ENCODE assay signal across 18 cellular contexts in the genomic region with DNA sequence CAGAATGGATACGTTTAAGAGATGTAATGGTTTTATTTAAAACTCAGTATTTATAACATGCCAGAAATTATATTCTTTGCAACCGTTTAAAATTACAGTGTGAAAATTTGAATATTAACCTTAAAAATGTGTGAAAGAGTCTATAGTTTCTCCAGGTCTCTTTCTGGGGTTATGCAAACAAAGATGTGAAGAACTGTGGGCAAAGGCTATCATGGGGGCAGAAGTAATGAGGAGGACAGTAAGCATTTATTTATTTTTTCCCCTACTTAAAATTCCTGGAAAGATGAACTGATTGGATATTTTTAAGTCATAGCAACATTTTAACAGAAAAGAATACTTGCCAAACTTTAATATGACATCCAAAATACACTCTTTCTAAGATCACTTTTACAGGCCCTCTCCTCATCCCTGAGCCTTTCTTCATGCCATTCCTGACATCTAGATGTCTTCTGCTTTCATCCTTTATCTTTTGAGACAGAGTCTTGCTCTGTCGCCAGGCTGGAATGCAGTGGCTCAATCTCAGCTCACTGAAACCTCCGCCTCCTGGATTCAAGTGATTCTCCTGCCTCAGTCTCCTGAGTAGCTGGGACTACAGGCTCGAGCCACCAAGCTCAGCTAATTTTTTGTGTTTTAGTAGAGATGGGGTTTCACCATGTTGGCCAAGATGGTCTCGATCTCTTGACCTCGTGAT. TPM values are rescaled to one million over a fixed set of nuclear protein-coding genes. Genes with fewer than 3 reads are reported as not detected.
DNase-seq lines count a peak whose midpoint lies in the region; ATAC-seq and TF ChIP-seq lines count a peak whose summit lies in the region.
"Had no signal": no experiment of that assay in that cellular context is flagged by ENCODE, and none has a peak within 500 bp of the region (broad histone marks: within the 10 kb centered on the region; RNA-seq: fewer than 3 reads in every experiment).

No MANE protein-coding gene starts in this region.

- POLR2A ChIA-PET in GM10248 (lab: Yijun Ruan, JAX): no interaction called here

- in situ Hi-C loops in brain microvascular endothelial cell (cut with HindIII; ENCODE audit: low pct_ligation_motif_present, low sequenced_read_pairs): no loop called here

- no peaks in the 10 kb centered on the region for H3K9me3 Mint-ChIP-seq in IgD-negative memory B cell
- H3K9me3 Mint-ChIP-seq: CD8-positive, alpha-beta T cell; nephron progenitor cell had no signal

- DNase-seq in DND-41 (no peak), brain microvascular endothelial cell (no peak), psoas muscle (no peak), lower lobe of right lung (no peak), GM10248 (ENCODE audit: extremely low spot score) (no peak)
- DNase-seq: activated CD4-positive, alpha-beta memory T cell treated with anti-CD3 and anti-CD28 coated beads for 36 hours; CD8-positive, alpha-beta T cell; effector memory CD4-positive, alpha-beta T cell; foreskin fibroblast; KG1; left ventricle myocardium superior; NCI-H1417; nephron progenitor cell; right cardiac atrium; stimulated activated CD4-positive, alpha-beta T cell treated with anti-CD3 and anti-CD28 coated beads, Interleukin-4, amount 100 ng/mL, for 24 hours had no signal

- H3K9me3 ChIP-seq in DND-41 (ENCODE audit: insufficient read depth, low read length, severe bottlenecking) (no peaks in the 10 kb centered on the region), psoas muscle (no peaks in the 10 kb centered on the region), lower lobe of right lung (no peaks in the 10 kb centered on the region)

- no peak for ATAC-seq in DND-41 (ENCODE audit: insufficient read depth, low read depth)
- no peak for ATAC-seq in psoas muscle
- ATAC-seq in lower lobe of right lung: no peak
- no peak for ATAC-seq in HG03439 (IDR thresholded peaks at IDR 0.05; ENCODE audit: unreplicated experiment)
- no peak for ATAC-seq in HG02678 (IDR thresholded peaks at IDR 0.05; ENCODE audit: unreplicated experiment)
- ATAC-seq: CD8-positive, alpha-beta T cell had no signal

- H3K4me2 ChIP-seq in DND-41 (ENCODE audit: insufficient read depth, low read length): 0 out of 2 replicates have a peak overlapping the region, but pooled peaks have one; percentile 18

- 38 to 67% (median 47%) methylated on average over 7 of the region's 7 CpGs for WGBS in psoas muscle, 3 donors

- H3K27me3 ChIP-seq in DND-41 (ENCODE audit: insufficient read depth, low read length, poor library complexity) (no peaks in the 10 kb centered on the region), brain microvascular endothelial cell (replicated peaks) (no peaks in the 10 kb centered on the region), psoas muscle (ENCODE audit: insufficient read depth in 3 of 3, low read length in 2 of 3) (no peaks in the 10 kb centered on the region), lower lobe of right lung (ENCODE audit: low read depth) (no peaks in the 10 kb centered on the region)

- peaks cover 100% of the 10 kb centered on the region for H3K79me2 ChIP-seq in DND-41 (ENCODE audit: insufficient read depth, low read length)

- H4K20me1 ChIP-seq in DND-41 (ENCODE audit: insufficient read depth, low read length): peaks cover 70% of the 10 kb centered on the region; the same call in 1 of the 2 replicates

- peaks cover 75% of the 10 kb centered on the region for H3K36me3 ChIP-seq in DND-41 (ENCODE audit: insufficient read depth, low read length)
- H3K36me3 ChIP-seq in brain microvascular endothelial cell (replicated peaks): no peaks in the 10 kb centered on the region
- H3K36me3 ChIP-seq in psoas muscle (ENCODE audit: insufficient read depth in 1 of 2, low read depth in 1 of 2): no peaks in the 10 kb centered on the region
- no peaks in the 10 kb centered on the region for H3K36me3 ChIP-seq in lower lobe of right lung

- CTCF ChIA-PET in GM10248 (lab: Yijun Ruan, JAX): interaction anchor here (0.7 to 2.1 kb wide), 3 partner anchors 10 to 131 kb away, joined by 3 to 7 read pairs (median 3); no protein-coding TSS in a partner anchor

- no peak overlapping the region for H2AFZ ChIP-seq in DND-41 (ENCODE audit: low read depth, low read length)

- no peaks in the 10 kb centered on the region for H3K27me3 Mint-ChIP-seq in IgD-negative memory B cell
- H3K27me3 Mint-ChIP-seq: activated CD4-positive, alpha-beta memory T cell treated with anti-CD3 and anti-CD28 coated beads for 36 hours had no signal

- H3K27ac ChIP-seq in DND-41 (ENCODE audit: low read length) (peak overlapping the region; percentile 51; the same call in 1 of the 2 replicates), brain microvascular endothelial cell (peak overlapping the region; percentile 72), psoas muscle (peak overlapping the region; percentile 32), lower lobe of right lung (no peak overlapping the region)

- H3K9ac ChIP-seq in DND-41 (ENCODE audit: low read depth, low read length): no peak overlapping the region

- H3K4me1 Mint-ChIP-seq in IgD-negative memory B cell: peaks cover 46 to 60% (median 53%) of the 10 kb centered on the region in 3 donors

- H3K4me1 ChIP-seq in DND-41 (ENCODE audit: insufficient read depth, low read length): peaks cover 93% of the 10 kb centered on the region
- H3K4me1 ChIP-seq in psoas muscle: peaks cover 48% of the 10 kb centered on the region
- H3K4me1 ChIP-seq in lower lobe of right lung: peaks cover 12% of the 10 kb centered on the region

- peak overlapping the region in 1 of 4 donors; percentile 49 for H3K4me3 Mint-ChIP-seq in IgD-negative memory B cell
- H3K4me3 Mint-ChIP-seq: activated CD4-positive, alpha-beta memory T cell treated with anti-CD3 and anti-CD28 coated beads for 36 hours; CD8-positive, alpha-beta T cell had no signal

- intact Hi-C loops in psoas muscle (cut with DNase I): no loop called here
- intact Hi-C loops in lower lobe of right lung (cut with DNase I): no loop called here

- H3K27ac Mint-ChIP-seq in IgD-negative memory B cell: peak overlapping the region; percentile 56 to 88 (median 78)
- H3K27ac Mint-ChIP-seq: CD8-positive, alpha-beta T cell had no signal

- peaks cover 11% of the 10 kb centered on the region for H3K36me3 Mint-ChIP-seq in IgD-negative memory B cell

- H3K4me3 ChIP-seq in DND-41 (ENCODE audit: low read depth in 1 of 2, low read length in 2 of 2) (no peak overlapping the region), brain microvascular endothelial cell (ENCODE audit: low read depth, low read length) (no peak overlapping the region), psoas muscle (no peak overlapping the region), lower lobe of right lung (no peak overlapping the region)

- no peak for TF ChIP-seq CTCF in DND-41 (IDR thresholded peaks at IDR 0.05; ENCODE audit: borderline replicate concordance, extremely low read depth, low read length, poor library complexity, severe bottlenecking)
- TF ChIP-seq CTCF in brain microvascular endothelial cell (IDR thresholded peaks at IDR 0.05; ENCODE audit: low read depth, low read length, missing control alignments): no peak
- TF ChIP-seq CTCF in psoas muscle (IDR thresholded peaks at IDR 0.05): no peak
- TF ChIP-seq CTCF in lower lobe of right lung (IDR thresholded peaks at IDR 0.05): no peak
- no peak for TF ChIP-seq CTCF in GM10248 (IDR thresholded peaks at IDR 0.05; ENCODE audit: control extremely low read depth, extremely low read depth, low read depth, missing control alignments)

RNA-seq across cellular contexts. Expression of a gene that starts 46.1 kb away (rescaled TPM):
- polyA plus RNA-seq in IgD-negative memory B cell: 48.4 TPM
- 10 to 100 TPM in 2 of 4 donors, 1 to 10 TPM in 2; 6.9 to 21.2 (median 11.5) TPM for total RNA-seq in psoas muscle
- 1 to 10 TPM; 2.1 to 6.7 (median 3.3) TPM for polyA plus RNA-seq in psoas muscle
- 21.7 TPM for total RNA-seq in lower lobe of right lung
